16 cellular contexts compared by ENCODE assay signal in genomic region chr10:50807851-50808776, GRCh38.
DNase-seq lines count a peak whose midpoint lies in the region; ATAC-seq and TF ChIP-seq lines count a peak whose summit lies in the region.
"Had no signal": no experiment of that assay in that cellular context is flagged by ENCODE, and none has a peak within 500 bp of the region (broad histone marks: within the 10 kb centered on the region; RNA-seq: fewer than 3 reads in every experiment).

No MANE protein-coding gene starts in this region.

- peak; percentile 76 for DNase-seq in AG10803 (ENCODE audit: low read depth)
- DNase-seq in HS-5 (ENCODE audit: low read depth): peak; percentile 10
- peak; percentile 74 for DNase-seq in choroid plexus epithelial cell (ENCODE audit: low read depth)
- peak; percentile 80 to 95 (median 90) for DNase-seq in right lobe of liver
- no peak for DNase-seq in activated naive CD4-positive, alpha-beta T cell treated with anti-CD3 and anti-CD28 coated beads, Interleukin-2, amount 50 U/mL, for 16 hours
- no peak for DNase-seq in RWPE1 (ENCODE audit: low spot score)
- DNase-seq in heart right ventricle: no peak
- DNase-seq: activated CD8-positive, alpha-beta memory T cell treated with anti-CD3 and anti-CD28 coated beads, Interleukin-2, amount 50 U/mL, for 48 hours; NCI-H1105 treated with DMSO at 0.1 percent for 48 hours; NCI-H446; occipital lobe; stimulated activated CD4-positive, alpha-beta T cell treated with anti-CD3 and anti-CD28 coated beads, Interleukin-12 subunit alpha, Interleukin-12 subunit beta, amount 100 ng/mL, for 4 hours; T-helper 1 cell had no signal

- H3K4me3 ChIP-seq in AG10803 (ENCODE audit: low read length) (no peak overlapping the region), choroid plexus epithelial cell (ENCODE audit: low read depth, low read length) (no peak overlapping the region), right lobe of liver (no peak overlapping the region), heart right ventricle (no peak overlapping the region)

- POLR2A ChIA-PET in RWPE1 (lab: Yijun Ruan, JAX; ENCODE audit: low non-redundant PET): no interaction called here

- ATAC-seq in right lobe of liver (peak; percentile 96 to 99 (median 96)), heart right ventricle (no peak), HG03135 (IDR thresholded peaks at IDR 0.05; ENCODE audit: unreplicated experiment) (no peak)
- ATAC-seq: activated CD4-positive, CD25-positive, alpha-beta regulatory T cell treated with anti-CD3 and anti-CD28 coated beads, Interleukin-2, amount 50 U/mL, for 24 hours; Panc1 had no signal

- H3K36me3 ChIP-seq in right lobe of liver (peaks cover 0 to 47% (median 14%) of the 10 kb centered on the region in 4 donors), heart right ventricle (no peaks in the 10 kb centered on the region)

- H3K27me3 ChIP-seq in right lobe of liver (no peaks in the 10 kb centered on the region), heart right ventricle (no peaks in the 10 kb centered on the region)

- H3K9me3 ChIP-seq in right lobe of liver: no peaks in the 10 kb centered on the region
- no peaks in the 10 kb centered on the region for H3K9me3 ChIP-seq in heart right ventricle

- intact Hi-C loops in right lobe of liver (cut with DNase I) (no loop called here), heart right ventricle (cut with DNase I) (no loop called here)

- WGBS in right lobe of liver (ENCODE audit: insufficient coverage, low coverage, low lambda C conversion rate, missing lambda C conversion rate): 8% methylated on average over 1 of the region's 1 CpG
- WGBS in heart right ventricle, 2 donors: 33 to 50% methylated on average over 1 of the region's 1 CpG

- H3K27ac ChIP-seq in right lobe of liver (peak overlapping the region; percentile 26 to 66 (median 44)), RWPE1 (no peak overlapping the region), heart right ventricle (no peak overlapping the region)

- H3K4me1 ChIP-seq in right lobe of liver (peaks cover 0 to 32% (median 14%) of the 10 kb centered on the region in 4 donors), heart right ventricle (no peaks in the 10 kb centered on the region)

- no peak for TF ChIP-seq CTCF in AG10803 (conservative IDR thresholded peaks at IDR 0.05; ENCODE audit: low read length)
- no peak for TF ChIP-seq CTCF in choroid plexus epithelial cell (conservative IDR thresholded peaks at IDR 0.05; ENCODE audit: low read depth, low read length)
- no peak for TF ChIP-seq CTCF in right lobe of liver (IDR thresholded peaks at IDR 0.05)
- no peak for TF ChIP-seq CTCF in RWPE1 (conservative IDR thresholded peaks at IDR 0.05; ENCODE audit: low read depth)
- TF ChIP-seq CTCF in heart right ventricle (IDR thresholded peaks at IDR 0.05): no peak

- CTCF ChIA-PET in RWPE1 (lab: Yijun Ruan, JAX): no interaction called here

- no peak for TF ChIP-seq POLR2A in right lobe of liver (IDR thresholded peaks at IDR 0.05)

Comparison
In these comparisons a context has a peak if more than half of its experiments do, and no peak if none do; other contexts are left out.
1. DNase-seq: peak in AG10803 (single experiment), HS-5 (single experiment), choroid plexus epithelial cell (single experiment) and right lobe of liver (3 of 3); none in activated naive CD4-positive, alpha-beta T cell treated with anti-CD3 and anti-CD28 coated beads, Interleukin-2, amount 50 U/mL, for 16 hours (single experiment), RWPE1 (single experiment) and heart right ventricle (0 of 2).
2. ATAC-seq: peak in right lobe of liver (4 of 4); none in heart right ventricle (0 of 8) and HG03135 (single experiment).
3. H3K27ac ChIP-seq: peak in right lobe of liver (3 of 3); none in RWPE1 (single experiment) and heart right ventricle (0 of 10).